25 cellular contexts compared by ENCODE assay signal in genomic region chr5:1937590-1937989, GRCh38. TPM values are rescaled to one million over a fixed set of nuclear protein-coding genes. Genes with fewer than 3 reads are reported as not detected.
"Had no signal": no experiment of that assay in that cellular context is flagged by ENCODE, and none has a peak within 500 bp of the region (broad histone marks: within the 10 kb centered on the region; RNA-seq: fewer than 3 reads in every experiment).

No MANE protein-coding gene starts in this region.

- FAIRE-seq: frontal cortex had no signal

- H3K4me1 ChIP-seq: heart left ventricle, parathyroid adenoma, prostate gland, right lobe of liver, tibial artery, upper lobe of left lung, vagina had no signal

- H3K79me2 ChIP-seq: parathyroid adenoma had no signal

- H3K4me3 ChIP-seq: dorsolateral prefrontal cortex, heart left ventricle, prostate gland, right lobe of liver, tibial artery, upper lobe of left lung, vagina had no signal

- H3K9me3 Mint-ChIP-seq: natural killer cell treated with Interleukin-12 subunit alpha and Interleukin-12 subunit beta and Interleukin-15 and Interleukin-18, amount 100 ng/mL, for 72 hours; stimulated activated naive CD8-positive, alpha-beta T cell treated with anti-CD3 and anti-CD28 coated beads, Interleukin-15, Interleukin-2, amounts not matched to agents 100 ng/mL and 50 ng/mL, for 24 hours had no signal

- H3K4me1 Mint-ChIP-seq: mesothelial cell of epicardium; stimulated activated memory B cell treated with anti-CD40 and anti-IgM and Interleukin-4, amounts not matched to agents 10 μg/mL and 1 μg/mL and 100 μg/mL, for 72 hours had no signal

- H3K27ac ChIP-seq: dorsolateral prefrontal cortex, heart left ventricle, parathyroid adenoma, prostate gland, right lobe of liver, tibial artery, upper lobe of left lung, vagina had no signal

- H3K4me3 Mint-ChIP-seq: mesothelial cell of epicardium; natural killer cell treated with Interleukin-12 subunit alpha and Interleukin-12 subunit beta and Interleukin-15 and Interleukin-18, amount 100 ng/mL, for 72 hours; stimulated activated memory B cell treated with anti-CD40 and anti-IgM and Interleukin-4, amounts not matched to agents 10 μg/mL and 1 μg/mL and 100 μg/mL, for 72 hours; stimulated activated naive CD8-positive, alpha-beta T cell treated with anti-CD3 and anti-CD28 coated beads, Interleukin-15, Interleukin-2, amounts not matched to agents 100 ng/mL and 50 ng/mL, for 24 hours had no signal

- H3K36me3 Mint-ChIP-seq: natural killer cell treated with Interleukin-12 subunit alpha and Interleukin-12 subunit beta and Interleukin-15 and Interleukin-18, amount 100 ng/mL, for 72 hours; stimulated activated memory B cell treated with anti-CD40 and anti-IgM and Interleukin-4, amounts not matched to agents 10 μg/mL and 1 μg/mL and 100 μg/mL, for 72 hours had no signal

- H3K36me3 ChIP-seq: prostate gland, right lobe of liver, upper lobe of left lung, vagina had no signal

- H3K9me3 ChIP-seq: prostate gland, right lobe of liver, tibial artery, upper lobe of left lung, vagina had no signal

- DNase-seq: cortex of kidney; dorsolateral prefrontal cortex; effector CD8-positive, alpha-beta T cell; heart left ventricle; hippocampal formation; kidney glomerular epithelial cell; right lobe of liver; stimulated activated CD4-positive, alpha-beta T cell treated with anti-CD3 and anti-CD28 coated beads, Interleukin-4, amount 100 ng/mL, for 1 hour; stimulated activated CD8-positive, alpha-beta memory T cell treated with anti-CD3 and anti-CD28 coated beads, Interleukin-4, amount 100 ng/mL, for 48 hours; tibial artery; upper lobe of left lung had no signal

- H3K27ac Mint-ChIP-seq: mesothelial cell of epicardium; natural killer cell treated with Interleukin-12 subunit alpha and Interleukin-12 subunit beta and Interleukin-15 and Interleukin-18, amount 100 ng/mL, for 72 hours; stimulated activated memory B cell treated with anti-CD40 and anti-IgM and Interleukin-4, amounts not matched to agents 10 μg/mL and 1 μg/mL and 100 μg/mL, for 72 hours; stimulated activated naive CD8-positive, alpha-beta T cell treated with anti-CD3 and anti-CD28 coated beads, Interleukin-15, Interleukin-2, amounts not matched to agents 100 ng/mL and 50 ng/mL, for 24 hours had no signal

- H3K9ac ChIP-seq: parathyroid adenoma had no signal

- H2AFZ ChIP-seq: parathyroid adenoma had no signal

- H3K27me3 ChIP-seq: right lobe of liver, tibial artery, upper lobe of left lung, vagina had no signal

RNA-seq across cellular contexts. Expression of gene IRX4, which starts 54.9 kb away (rescaled TPM):
- total RNA-seq: dorsolateral prefrontal cortex; frontal cortex; glomerular endothelial cell; mesothelial cell of epicardium; mucosa of gallbladder; myocyte; natural killer cell treated with Interleukin-12 subunit alpha and Interleukin-12 subunit beta and Interleukin-15 and Interleukin-18, amount 100 ng/mL, for 72 hours; omental fat pad; renal cortical epithelial cell; right lobe of liver; temporal lobe had no signal
